Comparison of ENCODE assay signal across 8 cellular contexts in genomic region chr6:149234051-149234962, GRCh38.
A peak's percentile ranks its signal among the peaks of the same experiment; 100 is the strongest.
DNase-seq lines count a peak whose midpoint lies in the region; ATAC-seq and TF ChIP-seq lines count a peak whose summit lies in the region.

No MANE protein-coding gene starts in this region.

- DNase-seq in LoVo (ENCODE audit: low spot score) (peak; percentile 16), HuH-7 (ENCODE audit: low spot score) (no peak), OCI-LY7 (ENCODE audit: low spot score) (no peak)
- DNase-seq in activated CD4-positive, alpha-beta T cell treated with anti-CD3 and anti-CD28 coated beads, Interleukin-2, amount 50 U/mL, for 1 hour: peak; percentile 26
- DNase-seq in effector CD4-positive, alpha-beta T cell: peak; percentile 23
- DNase-seq in stimulated activated CD8-positive, alpha-beta memory T cell treated with anti-CD3 and anti-CD28 coated beads, Interleukin-15, amount 100 ng/mL, for 48 hours (ENCODE audit: low read depth in 2 of 2): peak; percentile 24 to 36

- H3K4me3 ChIP-seq in OCI-LY7 (ENCODE audit: low read depth, low read length, poor library complexity, severe bottlenecking): no peak overlapping the region

- no peaks in the 10 kb centered on the region for H3K79me2 ChIP-seq in OCI-LY7 (ENCODE audit: insufficient read depth, low read depth, low read length)

- H3K27ac ChIP-seq in OCI-LY7 (ENCODE audit: low read depth, low read length, poor library complexity, severe bottlenecking): no peak overlapping the region

- H4K20me1 ChIP-seq in OCI-LY7 (ENCODE audit: insufficient read depth, low read length): no peaks in the 10 kb centered on the region

- H3K9me2 ChIP-seq in OCI-LY7 (ENCODE audit: insufficient read depth, low read length): no peaks in the 10 kb centered on the region

- ATAC-seq in HG02884 (IDR thresholded peaks at IDR 0.05; ENCODE audit: unreplicated experiment) (no peak), HG03139 (IDR thresholded peaks at IDR 0.05; ENCODE audit: unreplicated experiment) (no peak)

- CTCF ChIA-PET in OCI-LY7 (lab: Charles Lee; ENCODE audit: unreplicated experiment): no interaction called here

- TF ChIP-seq CTCF in OCI-LY7 (conservative IDR thresholded peaks at IDR 0.05; ENCODE audit: low read length): no peak

- BruUV-seq in OCI-LY7 (replicated peaks; lab: Mats Ljungman, UMichigan): no TSS peak

- no peak overlapping the region for H3K4me2 ChIP-seq in OCI-LY7 (ENCODE audit: low read length)

- POLR2A ChIA-PET in OCI-LY7 (lab: Charles Lee): interaction anchor here (0.7 kb wide), 1 partner anchor 942 kb away, joined by 4 read pairs; no protein-coding TSS in a partner anchor

- intact Hi-C loops in OCI-LY7 (cut with micrococcal nuclease; ENCODE audit: unreplicated experiment): no loop called here

- H3K9me3 ChIP-seq in OCI-LY7 (ENCODE audit: low read length): no peaks in the 10 kb centered on the region

- no peaks in the 10 kb centered on the region for H3K36me3 ChIP-seq in OCI-LY7 (ENCODE audit: insufficient read depth, low read length)

- no peak overlapping the region for H2AFZ ChIP-seq in OCI-LY7 (ENCODE audit: low read length)

- peaks cover 11% of the 10 kb centered on the region for H3K4me1 ChIP-seq in OCI-LY7 (ENCODE audit: insufficient read depth, low read length, poor library complexity, severe bottlenecking)

Comparison
In these comparisons a context has a peak if more than half of its experiments do, and no peak if none do; other contexts are left out.
1. DNase-seq: peak in LoVo (single experiment), activated CD4-positive, alpha-beta T cell treated with anti-CD3 and anti-CD28 coated beads, Interleukin-2, amount 50 U/mL, for 1 hour (single experiment), effector CD4-positive, alpha-beta T cell (single experiment) and stimulated activated CD8-positive, alpha-beta memory T cell treated with anti-CD3 and anti-CD28 coated beads, Interleukin-15, amount 100 ng/mL, for 48 hours (2 of 2); none in HuH-7 (single experiment) and OCI-LY7 (single experiment).